1 cellular context compared by ENCODE assay signal in genomic region chr2:38959938-38960608, GRCh38.
TF ChIP-seq lines count a peak whose summit lies in the region.

No MANE protein-coding gene starts in this region.

TF ChIP-seq in WTC11, 78 proteins besides CTCF, POLR2A, EP300 and RAD21 (continued from another document):
- TF ChIP-seq, protein P1, sequence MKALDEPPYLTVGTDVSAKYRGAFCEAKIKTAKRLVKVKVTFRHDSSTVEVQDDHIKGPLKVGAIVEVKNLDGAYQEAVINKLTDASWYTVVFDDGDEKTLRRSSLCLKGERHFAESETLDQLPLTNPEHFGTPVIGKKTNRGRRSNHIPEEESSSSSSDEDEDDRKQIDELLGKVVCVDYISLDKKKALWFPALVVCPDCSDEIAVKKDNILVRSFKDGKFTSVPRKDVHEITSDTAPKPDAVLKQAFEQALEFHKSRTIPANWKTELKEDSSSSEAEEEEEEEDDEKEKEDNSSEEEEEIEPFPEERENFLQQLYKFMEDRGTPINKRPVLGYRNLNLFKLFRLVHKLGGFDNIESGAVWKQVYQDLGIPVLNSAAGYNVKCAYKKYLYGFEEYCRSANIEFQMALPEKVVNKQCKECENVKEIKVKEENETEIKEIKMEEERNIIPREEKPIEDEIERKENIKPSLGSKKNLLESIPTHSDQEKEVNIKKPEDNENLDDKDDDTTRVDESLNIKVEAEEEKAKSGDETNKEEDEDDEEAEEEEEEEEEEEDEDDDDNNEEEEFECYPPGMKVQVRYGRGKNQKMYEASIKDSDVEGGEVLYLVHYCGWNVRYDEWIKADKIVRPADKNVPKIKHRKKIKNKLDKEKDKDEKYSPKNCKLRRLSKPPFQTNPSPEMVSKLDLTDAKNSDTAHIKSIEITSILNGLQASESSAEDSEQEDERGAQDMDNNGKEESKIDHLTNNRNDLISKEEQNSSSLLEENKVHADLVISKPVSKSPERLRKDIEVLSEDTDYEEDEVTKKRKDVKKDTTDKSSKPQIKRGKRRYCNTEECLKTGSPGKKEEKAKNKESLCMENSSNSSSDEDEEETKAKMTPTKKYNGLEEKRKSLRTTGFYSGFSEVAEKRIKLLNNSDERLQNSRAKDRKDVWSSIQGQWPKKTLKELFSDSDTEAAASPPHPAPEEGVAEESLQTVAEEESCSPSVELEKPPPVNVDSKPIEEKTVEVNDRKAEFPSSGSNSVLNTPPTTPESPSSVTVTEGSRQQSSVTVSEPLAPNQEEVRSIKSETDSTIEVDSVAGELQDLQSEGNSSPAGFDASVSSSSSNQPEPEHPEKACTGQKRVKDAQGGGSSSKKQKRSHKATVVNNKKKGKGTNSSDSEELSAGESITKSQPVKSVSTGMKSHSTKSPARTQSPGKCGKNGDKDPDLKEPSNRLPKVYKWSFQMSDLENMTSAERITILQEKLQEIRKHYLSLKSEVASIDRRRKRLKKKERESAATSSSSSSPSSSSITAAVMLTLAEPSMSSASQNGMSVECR (CRISPR knock-in tag; IDR thresholded peaks at IDR 0.05; ENCODE audit: borderline replicate concordance), result peak; percentile 98
- no peak for TF ChIP-seq ZNF671 (CRISPR knock-in tag; IDR thresholded peaks at IDR 0.05)
- TF ChIP-seq FOXJ3 (CRISPR knock-in tag; IDR thresholded peaks at IDR 0.05; ENCODE audit: borderline replicate concordance), result no peak
- TF ChIP-seq, protein P2, sequence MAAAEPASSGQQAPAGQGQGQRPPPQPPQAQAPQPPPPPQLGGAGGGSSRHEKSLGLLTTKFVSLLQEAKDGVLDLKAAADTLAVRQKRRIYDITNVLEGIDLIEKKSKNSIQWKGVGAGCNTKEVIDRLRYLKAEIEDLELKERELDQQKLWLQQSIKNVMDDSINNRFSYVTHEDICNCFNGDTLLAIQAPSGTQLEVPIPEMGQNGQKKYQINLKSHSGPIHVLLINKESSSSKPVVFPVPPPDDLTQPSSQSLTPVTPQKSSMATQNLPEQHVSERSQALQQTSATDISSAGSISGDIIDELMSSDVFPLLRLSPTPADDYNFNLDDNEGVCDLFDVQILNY (CRISPR knock-in tag; IDR thresholded peaks at IDR 0.05), result peak; percentile 93
- peak; percentile 92 for TF ChIP-seq TEAD4 (CRISPR knock-in tag; IDR thresholded peaks at IDR 0.05)
- TF ChIP-seq ESRRA (CRISPR knock-in tag; IDR thresholded peaks at IDR 0.05; ENCODE audit: borderline replicate concordance), result peak; percentile 90
- TF ChIP-seq SOX15 (CRISPR knock-in tag; IDR thresholded peaks at IDR 0.05), result no peak
- TF ChIP-seq, protein P3, sequence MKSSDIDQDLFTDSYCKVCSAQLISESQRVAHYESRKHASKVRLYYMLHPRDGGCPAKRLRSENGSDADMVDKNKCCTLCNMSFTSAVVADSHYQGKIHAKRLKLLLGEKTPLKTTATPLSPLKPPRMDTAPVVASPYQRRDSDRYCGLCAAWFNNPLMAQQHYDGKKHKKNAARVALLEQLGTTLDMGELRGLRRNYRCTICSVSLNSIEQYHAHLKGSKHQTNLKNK (CRISPR knock-in tag; IDR thresholded peaks at IDR 0.05), result no peak
- TF ChIP-seq JUN (CRISPR knock-in tag; IDR thresholded peaks at IDR 0.05), result peak; percentile 97
- no peak for TF ChIP-seq GABPB1 (CRISPR knock-in tag; IDR thresholded peaks at IDR 0.05)
- TF ChIP-seq NFATC4 (CRISPR knock-in tag; IDR thresholded peaks at IDR 0.05), result no peak
- TF ChIP-seq ZNF416 (CRISPR knock-in tag; IDR thresholded peaks at IDR 0.05), result no peak
- peak; percentile 70; the same call in 1 of the 2 replicates for TF ChIP-seq ZNF263 (CRISPR knock-in tag; IDR thresholded peaks at IDR 0.05; ENCODE audit: low read depth)
- TF ChIP-seq ZNF121 (CRISPR knock-in tag; IDR thresholded peaks at IDR 0.05), result peak; percentile 21; the same call in 1 of the 2 replicates
- TF ChIP-seq NFE2L1 (CRISPR knock-in tag; IDR thresholded peaks at IDR 0.05), result peak; percentile 96
- peak; percentile 32; the same call in 1 of the 2 replicates for TF ChIP-seq MLX (CRISPR knock-in tag; IDR thresholded peaks at IDR 0.05)
- peak; percentile 98 for TF ChIP-seq ETV6 (CRISPR knock-in tag; IDR thresholded peaks at IDR 0.05)
- TF ChIP-seq NR3C1 (CRISPR knock-in tag; conservative IDR thresholded peaks at IDR 0.05; ENCODE audit: low read depth), result peak; percentile 97; the same call in 1 of the 2 replicates
- TF ChIP-seq CREB1 (CRISPR knock-in tag; IDR thresholded peaks at IDR 0.05), result peak; percentile 93
- TF ChIP-seq SP1 (CRISPR knock-in tag; conservative IDR thresholded peaks at IDR 0.05), result peak; percentile 86
- TF ChIP-seq, protein P4, sequence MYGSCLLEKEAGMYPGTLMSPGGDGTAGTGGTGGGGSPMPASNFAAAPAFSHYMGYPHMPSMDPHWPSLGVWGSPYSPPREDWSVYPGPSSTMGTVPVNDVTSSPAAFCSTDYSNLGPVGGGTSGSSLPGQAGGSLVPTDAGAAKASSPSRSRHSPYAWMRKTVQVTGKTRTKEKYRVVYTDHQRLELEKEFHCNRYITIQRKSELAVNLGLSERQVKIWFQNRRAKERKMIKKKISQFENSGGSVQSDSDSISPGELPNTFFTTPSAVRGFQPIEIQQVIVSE (CRISPR knock-in tag; IDR thresholded peaks at IDR 0.05; ENCODE audit: borderline replicate concordance), result no peak
- TF ChIP-seq USF1 (CRISPR knock-in tag; IDR thresholded peaks at IDR 0.05), result peak; percentile 80
- TF ChIP-seq STAT6 (CRISPR knock-in tag; conservative IDR thresholded peaks at IDR 0.05; ENCODE audit: low read depth), result 0 out of 2 replicates have a peak, but pooled peaks have one; percentile 87
- TF ChIP-seq HMGXB4 (CRISPR knock-in tag; IDR thresholded peaks at IDR 0.05), result peak; percentile 44; the same call in 1 of the 2 replicates
- TF ChIP-seq, protein P5, sequence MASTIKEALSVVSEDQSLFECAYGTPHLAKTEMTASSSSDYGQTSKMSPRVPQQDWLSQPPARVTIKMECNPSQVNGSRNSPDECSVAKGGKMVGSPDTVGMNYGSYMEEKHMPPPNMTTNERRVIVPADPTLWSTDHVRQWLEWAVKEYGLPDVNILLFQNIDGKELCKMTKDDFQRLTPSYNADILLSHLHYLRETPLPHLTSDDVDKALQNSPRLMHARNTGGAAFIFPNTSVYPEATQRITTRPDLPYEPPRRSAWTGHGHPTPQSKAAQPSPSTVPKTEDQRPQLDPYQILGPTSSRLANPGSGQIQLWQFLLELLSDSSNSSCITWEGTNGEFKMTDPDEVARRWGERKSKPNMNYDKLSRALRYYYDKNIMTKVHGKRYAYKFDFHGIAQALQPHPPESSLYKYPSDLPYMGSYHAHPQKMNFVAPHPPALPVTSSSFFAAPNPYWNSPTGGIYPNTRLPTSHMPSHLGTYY (CRISPR knock-in tag; IDR thresholded peaks at IDR 0.05), result no peak
- TF ChIP-seq IRF2 (CRISPR knock-in tag; IDR thresholded peaks at IDR 0.05; ENCODE audit: borderline replicate concordance, low read depth), result no peak
- peak; percentile 97 for TF ChIP-seq RELA (CRISPR knock-in tag; IDR thresholded peaks at IDR 0.05; ENCODE audit: borderline replicate concordance)
- TF ChIP-seq HMGA2 (CRISPR knock-in tag; IDR thresholded peaks at IDR 0.05), result no peak
- TF ChIP-seq ZNF423 (CRISPR knock-in tag; IDR thresholded peaks at IDR 0.05), result no peak
- TF ChIP-seq, protein P6, sequence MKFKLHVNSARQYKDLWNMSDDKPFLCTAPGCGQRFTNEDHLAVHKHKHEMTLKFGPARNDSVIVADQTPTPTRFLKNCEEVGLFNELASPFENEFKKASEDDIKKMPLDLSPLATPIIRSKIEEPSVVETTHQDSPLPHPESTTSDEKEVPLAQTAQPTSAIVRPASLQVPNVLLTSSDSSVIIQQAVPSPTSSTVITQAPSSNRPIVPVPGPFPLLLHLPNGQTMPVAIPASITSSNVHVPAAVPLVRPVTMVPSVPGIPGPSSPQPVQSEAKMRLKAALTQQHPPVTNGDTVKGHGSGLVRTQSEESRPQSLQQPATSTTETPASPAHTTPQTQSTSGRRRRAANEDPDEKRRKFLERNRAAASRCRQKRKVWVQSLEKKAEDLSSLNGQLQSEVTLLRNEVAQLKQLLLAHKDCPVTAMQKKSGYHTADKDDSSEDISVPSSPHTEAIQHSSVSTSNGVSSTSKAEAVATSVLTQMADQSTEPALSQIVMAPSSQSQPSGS (CRISPR knock-in tag; IDR thresholded peaks at IDR 0.05; ENCODE audit: borderline replicate concordance, low read depth), result peak; percentile 82
- TF ChIP-seq TCF7 (CRISPR knock-in tag; IDR thresholded peaks at IDR 0.05; ENCODE audit: low read depth), result peak; percentile 91; the same call in 1 of the 2 replicates
- TF ChIP-seq TEAD1 (CRISPR knock-in tag; IDR thresholded peaks at IDR 0.05), result peak; percentile 98
- TF ChIP-seq ELF4 (CRISPR knock-in tag; IDR thresholded peaks at IDR 0.05; ENCODE audit: low read depth), result peak; percentile 90; the same call in 1 of the 2 replicates
- peak; percentile 97 for TF ChIP-seq CBFB (CRISPR knock-in tag; IDR thresholded peaks at IDR 0.05; ENCODE audit: low read depth)
- peak; percentile 97 for TF ChIP-seq FOXK1 (CRISPR knock-in tag; IDR thresholded peaks at IDR 0.05)
- TF ChIP-seq, protein P7, sequence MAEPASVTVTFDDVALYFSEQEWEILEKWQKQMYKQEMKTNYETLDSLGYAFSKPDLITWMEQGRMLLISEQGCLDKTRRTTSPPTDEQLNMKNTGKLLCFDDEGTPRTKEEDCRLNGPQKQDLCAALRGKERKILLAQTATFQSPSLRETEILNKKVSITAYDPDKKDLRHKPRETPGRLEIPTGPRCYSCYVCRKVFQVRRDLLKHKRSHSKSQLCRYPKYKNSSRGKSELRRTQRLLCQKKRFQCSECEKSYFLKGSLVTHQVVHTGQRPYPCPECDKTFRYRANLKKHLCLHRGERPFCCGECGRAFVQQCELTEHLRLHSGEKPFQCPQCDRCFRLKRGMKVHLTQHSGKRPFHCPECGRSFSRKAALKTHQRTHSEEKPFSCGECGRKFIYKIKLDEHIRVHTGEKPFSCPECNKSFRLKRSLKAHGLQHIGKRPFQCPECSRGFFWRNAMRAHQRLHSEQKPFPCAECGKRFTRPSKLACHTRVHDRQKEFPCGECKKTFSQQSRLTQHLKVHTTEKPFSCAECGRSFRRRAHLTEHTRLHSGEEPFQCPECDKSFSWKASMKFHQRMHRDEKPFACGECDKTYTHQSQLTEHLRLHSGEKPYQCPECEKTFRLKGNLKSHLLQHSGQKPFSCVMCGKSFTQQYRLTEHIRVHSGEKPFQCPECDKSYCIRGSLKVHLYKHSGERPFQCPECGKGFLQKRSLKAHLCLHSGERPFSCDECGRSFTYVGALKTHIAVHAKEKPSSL (CRISPR knock-in tag; conservative IDR thresholded peaks at IDR 0.05), result no peak
- TF ChIP-seq MXD4 (CRISPR knock-in tag; IDR thresholded peaks at IDR 0.05; ENCODE audit: borderline replicate concordance), result no peak
- TF ChIP-seq ZBTB21 (CRISPR knock-in tag; IDR thresholded peaks at IDR 0.05; ENCODE audit: borderline replicate concordance), result peak; percentile 96
